16 cellular contexts compared by ENCODE assay signal in genomic region chr19:13885826-13886365, GRCh38. TPM values are rescaled to one million over a fixed set of nuclear protein-coding genes. Genes with fewer than 3 reads are reported as not detected.
DNase-seq lines count a peak whose midpoint lies in the region; ATAC-seq and TF ChIP-seq lines count a peak whose summit lies in the region.
"Had no signal": no experiment of that assay in that cellular context is flagged by ENCODE, and none has a peak within 500 bp of the region (broad histone marks: within the 10 kb centered on the region; RNA-seq: fewer than 3 reads in every experiment).

No MANE protein-coding gene starts in this region.

- H3K27me3 ChIP-seq in duodenal mucosa (ENCODE audit: control insufficient read depth in 1 of 2, insufficient read depth in 2 of 2, low read length in 2 of 2): no peaks in the 10 kb centered on the region
- H3K27me3 ChIP-seq in transverse colon: no peaks in the 10 kb centered on the region
- H3K27me3 ChIP-seq in tibial nerve: no peaks in the 10 kb centered on the region
- H3K27me3 ChIP-seq: BLaER1 treated with 17β-estradiol and CSF1 and Interleukin-3, amounts not matched to agents 10 nM and 100 nM; Peyer's patch had no signal

- WGBS in transverse colon (ENCODE audit: low coverage in 1 of 2), 2 donors: 90% methylated on average over 20 of the region's 20 CpGs; no CpG with 5 or more reads in 1 of the 2 donors
- WGBS in tibial nerve, 2 donors: 90 to 91% methylated on average over 20 of the region's 20 CpGs

- no peak for DNase-seq in activated CD8-positive, alpha-beta memory T cell treated with anti-CD3 and anti-CD28 coated beads, Interleukin-2, amount 10 ng/mL, durations not matched to agents 7 days and 5 days
- no peak for DNase-seq in activated CD8-positive, alpha-beta memory T cell treated with anti-CD3 and anti-CD28 coated beads, Interleukin-2, amount 50 U/mL, for 48 hours
- no peak for DNase-seq in natural killer cell treated with Interleukin-12 subunit alpha and Interleukin-12 subunit beta and Interleukin-15 and Interleukin-18, amount 100 ng/mL, for 72 hours (ENCODE audit: low spot score)
- no peak for DNase-seq in transverse colon
- no peak for DNase-seq in GM19240 (ENCODE audit: insufficient read length, low spot score)
- DNase-seq in tibial nerve (ENCODE audit: low spot score in 2 of 2): no peak
- DNase-seq: 8988T, EL, GM23248, NCI-H1436, NCI-H2081 treated with DMSO at 0.1 percent for 48 hours, NCI-H524 had no signal

- no peak for TF ChIP-seq EP300 in transverse colon (IDR thresholded peaks at IDR 0.05; ENCODE audit: low read depth)
- no peak for TF ChIP-seq EP300 in tibial nerve (IDR thresholded peaks at IDR 0.05)

- H3K36me3 ChIP-seq in duodenal mucosa (ENCODE audit: control insufficient read depth in 1 of 2, insufficient read depth in 2 of 2, low read length in 2 of 2): no peaks in the 10 kb centered on the region
- no peaks in the 10 kb centered on the region for H3K36me3 ChIP-seq in transverse colon
- H3K36me3 ChIP-seq in tibial nerve: peaks cover 0 to 21% (median 0%) of the 10 kb centered on the region in 3 donors
- H3K36me3 ChIP-seq: BLaER1 treated with 17β-estradiol and CSF1 and Interleukin-3, amounts not matched to agents 10 nM and 100 nM; Peyer's patch had no signal

- no peak for ATAC-seq in activated CD8-positive, alpha-beta memory T cell treated with anti-CD3 and anti-CD28 coated beads, Interleukin-2, amount 10 ng/mL, durations not matched to agents 7 days and 5 days
- ATAC-seq in natural killer cell treated with Interleukin-12 subunit alpha and Interleukin-12 subunit beta and Interleukin-15 and Interleukin-18, amount 100 ng/mL, for 72 hours: no peak
- ATAC-seq in activated CD4-positive, CD25-positive, alpha-beta regulatory T cell treated with anti-CD3 and anti-CD28 coated beads, Interleukin-2, amount 50 U/mL, for 24 hours: no peak

- H3K9ac ChIP-seq in duodenal mucosa (ENCODE audit: low read depth in 1 of 2, low read length in 2 of 2): peak overlapping the region; percentile 45 to 79
- H3K9ac ChIP-seq: GM23248 had no signal

- H3K9me3 ChIP-seq in duodenal mucosa (ENCODE audit: control insufficient read depth in 1 of 2, low read length in 2 of 2) (no peaks in the 10 kb centered on the region), transverse colon (no peaks in the 10 kb centered on the region), tibial nerve (no peaks in the 10 kb centered on the region)
- H3K9me3 ChIP-seq: BLaER1 treated with 17β-estradiol and CSF1 and Interleukin-3, amounts not matched to agents 10 nM and 100 nM; Peyer's patch had no signal

- peaks cover 47 to 68% of the 10 kb centered on the region in 2 donors for H3K4me1 ChIP-seq in duodenal mucosa (ENCODE audit: control insufficient read depth in 1 of 2, insufficient read depth in 2 of 2, low read length in 2 of 2)
- peaks cover 16 to 59% (median 39%) of the 10 kb centered on the region in 4 donors for H3K4me1 ChIP-seq in transverse colon
- peaks cover 0 to 23% (median 19%) of the 10 kb centered on the region in 4 donors for H3K4me1 ChIP-seq in tibial nerve

- H3K4me3 Mint-ChIP-seq in activated CD8-positive, alpha-beta memory T cell treated with anti-CD3 and anti-CD28 coated beads, Interleukin-2, amount 10 ng/mL, durations not matched to agents 7 days and 5 days: no peak overlapping the region
- H3K4me3 Mint-ChIP-seq in natural killer cell treated with Interleukin-12 subunit alpha and Interleukin-12 subunit beta and Interleukin-15 and Interleukin-18, amount 100 ng/mL, for 72 hours: peak overlapping the region; percentile 70

- H3K4me1 Mint-ChIP-seq in activated CD8-positive, alpha-beta memory T cell treated with anti-CD3 and anti-CD28 coated beads, Interleukin-2, amount 10 ng/mL, durations not matched to agents 7 days and 5 days: peaks cover 54% of the 10 kb centered on the region
- H3K4me1 Mint-ChIP-seq in natural killer cell treated with Interleukin-12 subunit alpha and Interleukin-12 subunit beta and Interleukin-15 and Interleukin-18, amount 100 ng/mL, for 72 hours (ENCODE audit: low read depth in 2 of 2): peaks cover 35 to 37% of the 10 kb centered on the region in 2 donors

- peaks cover 9% of the 10 kb centered on the region for H3K27me3 Mint-ChIP-seq in activated CD8-positive, alpha-beta memory T cell treated with anti-CD3 and anti-CD28 coated beads, Interleukin-2, amount 10 ng/mL, durations not matched to agents 7 days and 5 days
- no peaks in the 10 kb centered on the region for H3K27me3 Mint-ChIP-seq in natural killer cell treated with Interleukin-12 subunit alpha and Interleukin-12 subunit beta and Interleukin-15 and Interleukin-18, amount 100 ng/mL, for 72 hours

- no peaks in the 10 kb centered on the region for H3K36me3 Mint-ChIP-seq in activated CD8-positive, alpha-beta memory T cell treated with anti-CD3 and anti-CD28 coated beads, Interleukin-2, amount 10 ng/mL, durations not matched to agents 7 days and 5 days
- no peaks in the 10 kb centered on the region for H3K36me3 Mint-ChIP-seq in natural killer cell treated with Interleukin-12 subunit alpha and Interleukin-12 subunit beta and Interleukin-15 and Interleukin-18, amount 100 ng/mL, for 72 hours

- H3K27ac ChIP-seq in duodenal mucosa (ENCODE audit: low read depth, low read length) (no peak overlapping the region), transverse colon (peak overlapping the region; percentile 67 to 80 (median 74)), tibial nerve (no peak overlapping the region)
- H3K27ac ChIP-seq: BLaER1 treated with 17β-estradiol and CSF1 and Interleukin-3, amounts not matched to agents 10 nM and 100 nM; GM23248 had no signal

- intact Hi-C loops in transverse colon (cut with DNase I; ENCODE audit: low total_unique reads): no loop called here

- peak overlapping the region; percentile 15 for H3K27ac Mint-ChIP-seq in activated CD8-positive, alpha-beta memory T cell treated with anti-CD3 and anti-CD28 coated beads, Interleukin-2, amount 10 ng/mL, durations not matched to agents 7 days and 5 days
- H3K27ac Mint-ChIP-seq in natural killer cell treated with Interleukin-12 subunit alpha and Interleukin-12 subunit beta and Interleukin-15 and Interleukin-18, amount 100 ng/mL, for 72 hours: peak overlapping the region in 1 of 2 donors; percentile 78

- in situ Hi-C loops in transverse colon (cut with MboI; ENCODE audit: low pct_ligation_motif_present in 1 of 4, low pct_unique_long_range_greater_than_20kb in 1 of 4, low sequenced_read_pairs in 3 of 4): loop anchor here in 2 of 4 donors (10.0 to 25.0 kb wide), 2 partner anchors 169 to 176 kb away; partner anchors contain the start of genes MISP3 (in 1 of the 2) and PALM3 (in 1 of the 2)

- CTCF ChIA-PET in activated CD8-positive, alpha-beta memory T cell treated with anti-CD3 and anti-CD28 coated beads, Interleukin-2, amount 10 ng/mL, durations not matched to agents 7 days and 5 days (lab: Charles Lee): interaction anchor here (1.2 to 11.4 kb wide), 9 partner anchors 12 to 251 kb away, joined by 4 to 153 read pairs (median 8); partner anchors contain the start of genes ASF1B and MISP3

- TF ChIP-seq POLR2A in transverse colon (IDR thresholded peaks at IDR 0.05): no peak
- TF ChIP-seq POLR2A in tibial nerve (IDR thresholded peaks at IDR 0.05): no peak

- TF ChIP-seq CTCF in transverse colon (IDR thresholded peaks at IDR 0.05) (no peak), tibial nerve (IDR thresholded peaks at IDR 0.05) (no peak)

- no peaks in the 10 kb centered on the region for H3K9me3 Mint-ChIP-seq in activated CD8-positive, alpha-beta memory T cell treated with anti-CD3 and anti-CD28 coated beads, Interleukin-2, amount 10 ng/mL, durations not matched to agents 7 days and 5 days (ENCODE audit: low read depth)
- H3K9me3 Mint-ChIP-seq in natural killer cell treated with Interleukin-12 subunit alpha and Interleukin-12 subunit beta and Interleukin-15 and Interleukin-18, amount 100 ng/mL, for 72 hours: no peaks in the 10 kb centered on the region

- H3K4me3 ChIP-seq in duodenal mucosa (ENCODE audit: low read depth in 1 of 2, low read length in 2 of 2) (peak overlapping the region in 1 of 2 donors; percentile 40), transverse colon (no peak overlapping the region), tibial nerve (no peak overlapping the region)
- H3K4me3 ChIP-seq: BLaER1 treated with 17β-estradiol and CSF1 and Interleukin-3, amounts not matched to agents 10 nM and 100 nM; GM23248 had no signal

RNA-seq across cellular contexts. Expression of gene NANOS3, which starts 9.0 kb away (rescaled TPM):
- total RNA-seq in activated CD8-positive, alpha-beta memory T cell treated with anti-CD3 and anti-CD28 coated beads, Interleukin-2, amount 10 ng/mL, durations not matched to agents 7 days and 5 days: 1 to 10 TPM; 1.1 to 2.8 TPM
- total RNA-seq in natural killer cell treated with Interleukin-12 subunit alpha and Interleukin-12 subunit beta and Interleukin-15 and Interleukin-18, amount 100 ng/mL, for 72 hours: under 1 TPM in 1 of 2 donors, not detected in 1; 0.95 TPM
- total RNA-seq in transverse colon: not detected
- not detected for total RNA-seq in tibial nerve
- total RNA-seq: GM23248, Peyer's patch had no signal

RNA-seq across cellular contexts. Expression of gene BRME1, which starts 20.0 kb away (rescaled TPM):
- total RNA-seq in activated CD8-positive, alpha-beta memory T cell treated with anti-CD3 and anti-CD28 coated beads, Interleukin-2, amount 10 ng/mL, durations not matched to agents 7 days and 5 days: 1 to 10 TPM; 4.1 to 4.4 TPM
- total RNA-seq in natural killer cell treated with Interleukin-12 subunit alpha and Interleukin-12 subunit beta and Interleukin-15 and Interleukin-18, amount 100 ng/mL, for 72 hours: 1 to 10 TPM; 3.7 to 4.0 TPM
- total RNA-seq in transverse colon (100 to 1,000 TPM in 1 of 4 donors, 1 to 10 TPM in 3; 5.2 to 102 (median 6.7) TPM), tibial nerve (1 to 10 TPM in 3 of 4 donors, not detected in 1; 1.5 to 3.3 (median 3.0) TPM)

RNA-seq across cellular contexts. Expression of gene CC2D1A, which starts 20.1 kb away (rescaled TPM):
- 10 to 100 TPM; 34.0 to 35.1 TPM for total RNA-seq in activated CD8-positive, alpha-beta memory T cell treated with anti-CD3 and anti-CD28 coated beads, Interleukin-2, amount 10 ng/mL, durations not matched to agents 7 days and 5 days
- 10 to 100 TPM; 33.2 to 41.3 TPM for total RNA-seq in natural killer cell treated with Interleukin-12 subunit alpha and Interleukin-12 subunit beta and Interleukin-15 and Interleukin-18, amount 100 ng/mL, for 72 hours
- total RNA-seq in transverse colon (100 to 1,000 TPM; 113 to 294 (median 177) TPM), tibial nerve (10 to 100 TPM; 42.7 to 99.3 (median 56.0) TPM)

RNA-seq across cellular contexts. Expression of gene PODNL1, which starts 52.3 kb away (rescaled TPM):
- total RNA-seq in activated CD8-positive, alpha-beta memory T cell treated with anti-CD3 and anti-CD28 coated beads, Interleukin-2, amount 10 ng/mL, durations not matched to agents 7 days and 5 days: under 1 TPM; 0.29 to 0.47 TPM
- under 1 TPM in 1 of 2 donors, not detected in 1; 0.70 TPM for total RNA-seq in natural killer cell treated with Interleukin-12 subunit alpha and Interleukin-12 subunit beta and Interleukin-15 and Interleukin-18, amount 100 ng/mL, for 72 hours
- total RNA-seq in transverse colon (10 to 100 TPM in 1 of 4 donors, 1 to 10 TPM in 3; 3.0 to 15.3 (median 3.2) TPM), tibial nerve (10 to 100 TPM in 3 of 4 donors, 1 to 10 TPM in 1; 9.4 to 45.7 (median 20.7) TPM)

Comparison
In these comparisons a context has a peak if more than half of its experiments do, and no peak if none do; other contexts are left out.
1. H3K27ac ChIP-seq: peak in transverse colon (4 of 4); none in duodenal mucosa (single experiment) and tibial nerve (0 of 4).